ENCODE assay signal across 11 cellular contexts in the genomic region with DNA sequence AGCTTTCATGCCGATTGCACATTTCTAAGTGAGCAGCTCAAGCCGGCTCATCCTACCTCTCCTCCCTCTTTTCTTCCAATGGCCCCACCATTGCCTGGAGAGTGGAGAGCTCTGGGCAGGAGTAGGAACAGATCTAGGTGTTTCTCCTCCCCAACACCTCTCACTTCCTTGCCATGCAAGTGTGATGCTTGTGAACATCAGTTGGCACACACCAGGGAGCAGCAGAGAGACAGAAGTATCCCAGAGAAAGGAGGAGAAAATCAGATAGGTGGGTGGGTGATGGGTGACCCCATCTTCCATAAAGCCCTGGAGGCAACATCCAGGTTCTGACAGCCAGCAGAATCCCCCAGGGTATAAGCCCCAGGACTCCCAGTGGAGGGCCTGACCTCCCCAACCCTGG. TPM values are rescaled to one million over a fixed set of nuclear protein-coding genes. Genes with fewer than 3 reads are reported as not detected.
"Had no signal": no experiment of that assay in that cellular context is flagged by ENCODE, and none has a peak within 500 bp of the region (broad histone marks: within the 10 kb centered on the region; RNA-seq: fewer than 3 reads in every experiment).

No MANE protein-coding gene starts in this region.

- H3K36me3 ChIP-seq: HAP-1 had no signal

- H3K4me3 Mint-ChIP-seq: HFFc6, IgD-negative memory B cell had no signal

- DNase-seq: GM23248, GOT3, H7, HFFc6, KBM-7 had no signal

- H3K27ac ChIP-seq: GM23248, HL-60 had no signal

- H2AFZ ChIP-seq: GM23248 had no signal

- ATAC-seq: HCT116 had no signal

- H3K9me3 ChIP-seq: HAP-1 had no signal

- H3K4me1 ChIP-seq: HAP-1 had no signal

- H3K27ac Mint-ChIP-seq: HFFc6, IgD-negative memory B cell had no signal

- H3K9me3 Mint-ChIP-seq: HFFc6, IgD-negative memory B cell had no signal

- H3K9ac ChIP-seq: GM23248 had no signal

- H3K4me3 ChIP-seq: GM23248, HAP-1 had no signal

RNA-seq across cellular contexts. Expression of a gene that starts 39.3 kb away (rescaled TPM):
- total RNA-seq: GM23248, H4, HFFc6, HT1080 had no signal
- polyA plus RNA-seq: GM23248, IgD-negative memory B cell had no signal
